ENCODE assay signal across 2 cellular contexts in the genomic region with DNA sequence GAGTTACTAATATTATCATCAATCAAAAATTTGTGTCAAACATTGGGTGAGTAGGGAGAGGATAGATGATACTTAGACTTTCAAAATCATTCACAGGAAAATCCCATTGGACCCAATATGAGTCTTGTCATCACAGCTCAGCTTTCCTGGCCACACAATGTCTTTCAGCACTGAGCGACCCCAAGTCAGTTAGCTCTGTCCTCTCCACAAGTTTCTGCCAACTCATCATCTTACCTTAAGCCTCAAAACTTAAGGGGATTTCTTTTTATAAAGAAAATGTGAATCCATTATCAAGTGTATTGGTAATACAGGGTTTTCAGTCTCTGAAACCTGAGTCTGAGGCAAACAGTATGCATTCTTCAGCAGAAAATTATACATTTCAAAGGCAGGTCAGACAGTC.
TF ChIP-seq lines count a peak whose summit lies in the region.

No MANE protein-coding gene starts in this region.

TF ChIP-seq in HepG2, 621 proteins besides CTCF, POLR2A, EP300 and RAD21:
- no peak for TF ChIP-seq SAP130 (CRISPR knock-in tag; IDR thresholded peaks at IDR 0.05; ENCODE audit: low read depth)
- no peak for TF ChIP-seq XRCC5 (optimal IDR thresholded peaks at IDR 0.05; ENCODE audit: low read length)
- no peak for TF ChIP-seq NR1H2 (CRISPR knock-in tag; IDR thresholded peaks at IDR 0.05; ENCODE audit: borderline replicate concordance, low read depth)
- TF ChIP-seq ZNF432 (CRISPR knock-in tag; IDR thresholded peaks at IDR 0.05; ENCODE audit: borderline replicate concordance): no peak
- no peak for TF ChIP-seq ZNF83 (CRISPR knock-in tag; IDR thresholded peaks at IDR 0.05; ENCODE audit: borderline replicate concordance)
- no peak for TF ChIP-seq MYNN (CRISPR knock-in tag; IDR thresholded peaks at IDR 0.05; ENCODE audit: low read depth)
- TF ChIP-seq ZNF496 (CRISPR knock-in tag; IDR thresholded peaks at IDR 0.05; ENCODE audit: insufficient replicate concordance): no peak
- no peak for TF ChIP-seq PCBP2 (optimal IDR thresholded peaks at IDR 0.05; ENCODE audit: low read depth, low read length, poor library complexity, severe bottlenecking)
- no peak for TF ChIP-seq HOXA7 (CRISPR knock-in tag; IDR thresholded peaks at IDR 0.05)
- no peak for TF ChIP-seq RXRA (CRISPR knock-in tag; IDR thresholded peaks at IDR 0.05)
- TF ChIP-seq, protein P1, sequence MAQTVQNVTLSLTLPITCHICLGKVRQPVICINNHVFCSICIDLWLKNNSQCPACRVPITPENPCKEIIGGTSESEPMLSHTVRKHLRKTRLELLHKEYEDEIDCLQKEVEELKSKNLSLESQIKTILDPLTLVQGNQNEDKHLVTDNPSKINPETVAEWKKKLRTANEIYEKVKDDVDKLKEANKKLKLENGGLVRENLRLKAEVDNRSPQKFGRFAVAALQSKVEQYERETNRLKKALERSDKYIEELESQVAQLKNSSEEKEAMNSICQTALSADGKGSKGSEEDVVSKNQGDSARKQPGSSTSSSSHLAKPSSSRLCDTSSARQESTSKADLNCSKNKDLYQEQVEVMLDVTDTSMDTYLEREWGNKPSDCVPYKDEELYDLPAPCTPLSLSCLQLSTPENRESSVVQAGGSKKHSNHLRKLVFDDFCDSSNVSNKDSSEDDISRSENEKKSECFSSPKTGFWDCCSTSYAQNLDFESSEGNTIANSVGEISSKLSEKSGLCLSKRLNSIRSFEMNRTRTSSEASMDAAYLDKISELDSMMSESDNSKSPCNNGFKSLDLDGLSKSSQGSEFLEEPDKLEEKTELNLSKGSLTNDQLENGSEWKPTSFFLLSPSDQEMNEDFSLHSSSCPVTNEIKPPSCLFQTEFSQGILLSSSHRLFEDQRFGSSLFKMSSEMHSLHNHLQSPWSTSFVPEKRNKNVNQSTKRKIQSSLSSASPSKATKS (CRISPR knock-in tag; IDR thresholded peaks at IDR 0.05): no peak
- no peak for TF ChIP-seq MZF1 (CRISPR knock-in tag; IDR thresholded peaks at IDR 0.05; ENCODE audit: borderline replicate concordance)
- TF ChIP-seq MAFF (IDR thresholded peaks at IDR 0.05; ENCODE audit: low read depth, low read length): peak; percentile 63
- no peak for TF ChIP-seq ZMYM4 (CRISPR knock-in tag; IDR thresholded peaks at IDR 0.05)
- TF ChIP-seq, protein P2, sequence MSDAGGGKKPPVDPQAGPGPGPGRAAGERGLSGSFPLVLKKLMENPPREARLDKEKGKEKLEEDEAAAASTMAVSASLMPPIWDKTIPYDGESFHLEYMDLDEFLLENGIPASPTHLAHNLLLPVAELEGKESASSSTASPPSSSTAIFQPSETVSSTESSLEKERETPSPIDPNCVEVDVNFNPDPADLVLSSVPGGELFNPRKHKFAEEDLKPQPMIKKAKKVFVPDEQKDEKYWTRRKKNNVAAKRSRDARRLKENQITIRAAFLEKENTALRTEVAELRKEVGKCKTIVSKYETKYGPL (CRISPR knock-in tag; IDR thresholded peaks at IDR 0.05): no peak
- TF ChIP-seq MAFK (conservative IDR thresholded peaks at IDR 0.05 in 1 of 2, IDR thresholded peaks at IDR 0.05 in 1 of 2; ENCODE audit: low read length in 2 of 2): peak; percentile 63 to 75
- TF ChIP-seq ZNF354B (CRISPR knock-in tag; IDR thresholded peaks at IDR 0.05): no peak

TF ChIP-seq in K562, 482 proteins besides CTCF, POLR2A, EP300 and RAD21:
- TF ChIP-seq ZNF717 (CRISPR knock-in tag; IDR thresholded peaks at IDR 0.05) (no peak), POLR2AphosphoS5 (IDR thresholded peaks at IDR 0.05; ENCODE audit: control insufficient read depth, insufficient read depth, low read depth, low read length) (no peak), ZNF316 (IDR thresholded peaks at IDR 0.05) (peak; percentile 90), FOXJ2 (tag; IDR thresholded peaks at IDR 0.05) (no peak), ZC3H11A (IDR thresholded peaks at IDR 0.05; ENCODE audit: low read depth, low read length) (no peak), ZNF124 (CRISPR knock-in tag; IDR thresholded peaks at IDR 0.05) (no peak), ZNF324 (CRISPR knock-in tag; IDR thresholded peaks at IDR 0.05) (no peak), GTF2A2 (tag; IDR thresholded peaks at IDR 0.05) (no peak), PTBP1 (IDR thresholded peaks at IDR 0.05; ENCODE audit: low read depth, low read length) (no peak), MAFK (IDR thresholded peaks at IDR 0.05; ENCODE audit: low read length) (peak; percentile 23; the same call in 1 of the 2 replicates), MAFG (tag; conservative IDR thresholded peaks at IDR 0.05) (peak; percentile 71), TFAM (CRISPR knock-in tag; conservative IDR thresholded peaks at IDR 0.05) (no peak), LEF1 (IDR thresholded peaks at IDR 0.05) (no peak), MAFF (IDR thresholded peaks at IDR 0.05; ENCODE audit: low read length) (peak; percentile 44; the same call in 1 of the 2 replicates), NFIC (IDR thresholded peaks at IDR 0.05) (no peak), NCOR1 (IDR thresholded peaks at IDR 0.05) (no peak), C11orf30 (IDR thresholded peaks at IDR 0.05; ENCODE audit: low read depth) (peak; percentile 83), ZFPM2 (CRISPR knock-in tag; IDR thresholded peaks at IDR 0.05) (no peak), ERF (CRISPR knock-in tag; IDR thresholded peaks at IDR 0.05) (no peak), CHD4 (IDR thresholded peaks at IDR 0.05; ENCODE audit: insufficient read depth, insufficient replicate concordance, low read depth, low read length, poor library complexity, severe bottlenecking) (no peak)
- TF ChIP-seq, protein P3, sequence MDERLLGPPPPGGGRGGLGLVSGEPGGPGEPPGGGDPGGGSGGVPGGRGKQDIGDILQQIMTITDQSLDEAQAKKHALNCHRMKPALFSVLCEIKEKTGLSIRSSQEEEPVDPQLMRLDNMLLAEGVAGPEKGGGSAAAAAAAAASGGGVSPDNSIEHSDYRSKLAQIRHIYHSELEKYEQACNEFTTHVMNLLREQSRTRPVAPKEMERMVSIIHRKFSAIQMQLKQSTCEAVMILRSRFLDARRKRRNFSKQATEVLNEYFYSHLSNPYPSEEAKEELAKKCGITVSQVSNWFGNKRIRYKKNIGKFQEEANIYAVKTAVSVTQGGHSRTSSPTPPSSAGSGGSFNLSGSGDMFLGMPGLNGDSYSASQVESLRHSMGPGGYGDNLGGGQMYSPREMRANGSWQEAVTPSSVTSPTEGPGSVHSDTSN (CRISPR knock-in tag; IDR thresholded peaks at IDR 0.05; ENCODE audit: low read depth): no peak
- TF ChIP-seq, protein P3 (tag; conservative IDR thresholded peaks at IDR 0.05; ENCODE audit: low read depth): no peak
- TF ChIP-seq, protein P4, sequence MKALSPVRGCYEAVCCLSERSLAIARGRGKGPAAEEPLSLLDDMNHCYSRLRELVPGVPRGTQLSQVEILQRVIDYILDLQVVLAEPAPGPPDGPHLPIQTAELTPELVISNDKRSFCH (CRISPR knock-in tag; IDR thresholded peaks at IDR 0.05): no peak
- TF ChIP-seq, protein P4 (tag; IDR thresholded peaks at IDR 0.05): no peak
- TF ChIP-seq, protein P5, sequence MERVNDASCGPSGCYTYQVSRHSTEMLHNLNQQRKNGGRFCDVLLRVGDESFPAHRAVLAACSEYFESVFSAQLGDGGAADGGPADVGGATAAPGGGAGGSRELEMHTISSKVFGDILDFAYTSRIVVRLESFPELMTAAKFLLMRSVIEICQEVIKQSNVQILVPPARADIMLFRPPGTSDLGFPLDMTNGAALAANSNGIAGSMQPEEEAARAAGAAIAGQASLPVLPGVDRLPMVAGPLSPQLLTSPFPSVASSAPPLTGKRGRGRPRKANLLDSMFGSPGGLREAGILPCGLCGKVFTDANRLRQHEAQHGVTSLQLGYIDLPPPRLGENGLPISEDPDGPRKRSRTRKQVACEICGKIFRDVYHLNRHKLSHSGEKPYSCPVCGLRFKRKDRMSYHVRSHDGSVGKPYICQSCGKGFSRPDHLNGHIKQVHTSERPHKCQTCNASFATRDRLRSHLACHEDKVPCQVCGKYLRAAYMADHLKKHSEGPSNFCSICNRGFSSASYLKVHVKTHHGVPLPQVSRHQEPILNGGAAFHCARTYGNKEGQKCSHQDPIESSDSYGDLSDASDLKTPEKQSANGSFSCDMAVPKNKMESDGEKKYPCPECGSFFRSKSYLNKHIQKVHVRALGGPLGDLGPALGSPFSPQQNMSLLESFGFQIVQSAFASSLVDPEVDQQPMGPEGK (CRISPR knock-in tag; IDR thresholded peaks at IDR 0.05; ENCODE audit: borderline replicate concordance): no peak
- TF ChIP-seq, protein P6, sequence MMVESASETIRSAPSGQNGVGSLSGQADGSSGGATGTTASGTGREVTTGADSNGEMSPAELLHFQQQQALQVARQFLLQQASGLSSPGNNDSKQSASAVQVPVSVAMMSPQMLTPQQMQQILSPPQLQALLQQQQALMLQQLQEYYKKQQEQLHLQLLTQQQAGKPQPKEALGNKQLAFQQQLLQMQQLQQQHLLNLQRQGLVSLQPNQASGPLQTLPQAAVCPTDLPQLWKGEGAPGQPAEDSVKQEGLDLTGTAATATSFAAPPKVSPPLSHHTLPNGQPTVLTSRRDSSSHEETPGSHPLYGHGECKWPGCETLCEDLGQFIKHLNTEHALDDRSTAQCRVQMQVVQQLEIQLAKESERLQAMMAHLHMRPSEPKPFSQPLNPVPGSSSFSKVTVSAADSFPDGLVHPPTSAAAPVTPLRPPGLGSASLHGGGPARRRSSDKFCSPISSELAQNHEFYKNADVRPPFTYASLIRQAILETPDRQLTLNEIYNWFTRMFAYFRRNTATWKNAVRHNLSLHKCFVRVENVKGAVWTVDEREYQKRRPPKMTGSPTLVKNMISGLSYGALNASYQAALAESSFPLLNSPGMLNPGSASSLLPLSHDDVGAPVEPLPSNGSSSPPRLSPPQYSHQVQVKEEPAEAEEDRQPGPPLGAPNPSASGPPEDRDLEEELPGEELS (CRISPR knock-in tag; IDR thresholded peaks at IDR 0.05; ENCODE audit: borderline replicate concordance): no peak
- TF ChIP-seq, protein P7, sequence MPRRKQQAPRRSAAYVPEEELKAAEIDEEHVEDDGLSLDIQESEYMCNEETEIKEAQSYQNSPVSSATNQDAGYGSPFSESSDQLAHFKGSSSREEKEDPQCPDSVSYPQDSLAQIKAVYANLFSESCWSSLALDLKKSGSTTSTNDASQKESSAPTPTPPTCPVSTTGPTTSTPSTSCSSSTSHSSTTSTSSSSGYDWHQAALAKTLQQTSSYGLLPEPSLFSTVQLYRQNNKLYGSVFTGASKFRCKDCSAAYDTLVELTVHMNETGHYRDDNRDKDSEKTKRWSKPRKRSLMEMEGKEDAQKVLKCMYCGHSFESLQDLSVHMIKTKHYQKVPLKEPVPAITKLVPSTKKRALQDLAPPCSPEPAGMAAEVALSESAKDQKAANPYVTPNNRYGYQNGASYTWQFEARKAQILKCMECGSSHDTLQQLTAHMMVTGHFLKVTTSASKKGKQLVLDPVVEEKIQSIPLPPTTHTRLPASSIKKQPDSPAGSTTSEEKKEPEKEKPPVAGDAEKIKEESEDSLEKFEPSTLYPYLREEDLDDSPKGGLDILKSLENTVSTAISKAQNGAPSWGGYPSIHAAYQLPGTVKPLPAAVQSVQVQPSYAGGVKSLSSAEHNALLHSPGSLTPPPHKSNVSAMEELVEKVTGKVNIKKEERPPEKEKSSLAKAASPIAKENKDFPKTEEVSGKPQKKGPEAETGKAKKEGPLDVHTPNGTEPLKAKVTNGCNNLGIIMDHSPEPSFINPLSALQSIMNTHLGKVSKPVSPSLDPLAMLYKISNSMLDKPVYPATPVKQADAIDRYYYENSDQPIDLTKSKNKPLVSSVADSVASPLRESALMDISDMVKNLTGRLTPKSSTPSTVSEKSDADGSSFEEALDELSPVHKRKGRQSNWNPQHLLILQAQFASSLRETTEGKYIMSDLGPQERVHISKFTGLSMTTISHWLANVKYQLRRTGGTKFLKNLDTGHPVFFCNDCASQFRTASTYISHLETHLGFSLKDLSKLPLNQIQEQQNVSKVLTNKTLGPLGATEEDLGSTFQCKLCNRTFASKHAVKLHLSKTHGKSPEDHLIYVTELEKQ (CRISPR knock-in tag; IDR thresholded peaks at IDR 0.05): no peak
- TF ChIP-seq, protein P8, sequence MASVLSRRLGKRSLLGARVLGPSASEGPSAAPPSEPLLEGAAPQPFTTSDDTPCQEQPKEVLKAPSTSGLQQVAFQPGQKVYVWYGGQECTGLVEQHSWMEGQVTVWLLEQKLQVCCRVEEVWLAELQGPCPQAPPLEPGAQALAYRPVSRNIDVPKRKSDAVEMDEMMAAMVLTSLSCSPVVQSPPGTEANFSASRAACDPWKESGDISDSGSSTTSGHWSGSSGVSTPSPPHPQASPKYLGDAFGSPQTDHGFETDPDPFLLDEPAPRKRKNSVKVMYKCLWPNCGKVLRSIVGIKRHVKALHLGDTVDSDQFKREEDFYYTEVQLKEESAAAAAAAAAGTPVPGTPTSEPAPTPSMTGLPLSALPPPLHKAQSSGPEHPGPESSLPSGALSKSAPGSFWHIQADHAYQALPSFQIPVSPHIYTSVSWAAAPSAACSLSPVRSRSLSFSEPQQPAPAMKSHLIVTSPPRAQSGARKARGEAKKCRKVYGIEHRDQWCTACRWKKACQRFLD (CRISPR knock-in tag; IDR thresholded peaks at IDR 0.05): no peak
- TF ChIP-seq, protein P9, sequence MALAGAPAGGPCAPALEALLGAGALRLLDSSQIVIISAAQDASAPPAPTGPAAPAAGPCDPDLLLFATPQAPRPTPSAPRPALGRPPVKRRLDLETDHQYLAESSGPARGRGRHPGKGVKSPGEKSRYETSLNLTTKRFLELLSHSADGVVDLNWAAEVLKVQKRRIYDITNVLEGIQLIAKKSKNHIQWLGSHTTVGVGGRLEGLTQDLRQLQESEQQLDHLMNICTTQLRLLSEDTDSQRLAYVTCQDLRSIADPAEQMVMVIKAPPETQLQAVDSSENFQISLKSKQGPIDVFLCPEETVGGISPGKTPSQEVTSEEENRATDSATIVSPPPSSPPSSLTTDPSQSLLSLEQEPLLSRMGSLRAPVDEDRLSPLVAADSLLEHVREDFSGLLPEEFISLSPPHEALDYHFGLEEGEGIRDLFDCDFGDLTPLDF (CRISPR knock-in tag; IDR thresholded peaks at IDR 0.05): no peak
TF ChIP-seq in K562: peak in this region for 5.
